ENCODE assay signal across 15 cellular contexts in genomic region chr13:28321751-28322150, GRCh38.
DNase-seq lines count a peak whose midpoint lies in the region; ATAC-seq and TF ChIP-seq lines count a peak whose summit lies in the region.
"Had no signal": no experiment of that assay in that cellular context is flagged by ENCODE, and none has a peak within 500 bp of the region (broad histone marks: within the 10 kb centered on the region; RNA-seq: fewer than 3 reads in every experiment).

No MANE protein-coding gene starts in this region.

- peaks cover 4% of the 10 kb centered on the region for H3K36me3 ChIP-seq in left ventricle myocardium inferior
- no peaks in the 10 kb centered on the region for H3K36me3 ChIP-seq in left lung
- no peaks in the 10 kb centered on the region for H3K36me3 ChIP-seq in HAP-1 (replicated peaks)

- peaks cover 33% of the 10 kb centered on the region for H3K4me1 Mint-ChIP-seq in mesothelial cell of epicardium

- no peaks in the 10 kb centered on the region for H3K9me3 Mint-ChIP-seq in mesothelial cell of epicardium
- H3K9me3 Mint-ChIP-seq: IgD-negative memory B cell had no signal

- peaks cover 4% of the 10 kb centered on the region for H3K27me3 Mint-ChIP-seq in mesothelial cell of epicardium (ENCODE audit: low read depth)
- H3K27me3 Mint-ChIP-seq: IgD-negative memory B cell had no signal

- H3K4me1 ChIP-seq in left ventricle myocardium inferior (peaks cover 82% of the 10 kb centered on the region), left lung (peaks cover 0 to 11% of the 10 kb centered on the region in 2 donors), HAP-1 (no peaks in the 10 kb centered on the region)
- H3K4me1 ChIP-seq: A549 had no signal

- no peak for ATAC-seq in left cardiac atrium
- no peak for ATAC-seq in left lung
- ATAC-seq: A549 had no signal

- H3K27ac Mint-ChIP-seq in mesothelial cell of epicardium, result peak overlapping the region; percentile 21
- H3K27ac Mint-ChIP-seq: IgD-negative memory B cell had no signal

- H3K9me3 ChIP-seq in left ventricle myocardium inferior (replicated peaks) (no peaks in the 10 kb centered on the region), left lung (no peaks in the 10 kb centered on the region), HAP-1 (no peaks in the 10 kb centered on the region)
- H3K9me3 ChIP-seq: A549 had no signal

- no peak overlapping the region for H3K4me3 Mint-ChIP-seq in mesothelial cell of epicardium
- H3K4me3 Mint-ChIP-seq: IgD-negative memory B cell had no signal

- intact Hi-C loops in left ventricle myocardium inferior (cut with micrococcal nuclease) (loop anchor here (5.0 kb wide), 1 partner anchor 316 kb away; no protein-coding TSS in a partner anchor), left cardiac atrium (cut with DNase I) (loop anchor here (5.0 to 10.0 kb wide), 2 partner anchors 316 to 473 kb away; no protein-coding TSS in a partner anchor), left lung (cut with DNase I) (loop anchor here in 1 of 2 donors (10.0 kb wide), 2 partner anchors 313 to 473 kb away; no protein-coding TSS in a partner anchor), head of caudate nucleus (cut with DNase I) (loop anchor here (10.0 kb wide), 1 partner anchor 313 kb away; no protein-coding TSS in a partner anchor)

- H3K27me3 ChIP-seq in left ventricle myocardium inferior (ENCODE audit: low read depth) (no peaks in the 10 kb centered on the region), left lung (no peaks in the 10 kb centered on the region), HAP-1 (ENCODE audit: low read depth) (no peaks in the 10 kb centered on the region)

- H3K4me3 ChIP-seq in left ventricle myocardium inferior (no peak overlapping the region), left lung (no peak overlapping the region), HAP-1 (no peak overlapping the region)
- H3K4me3 ChIP-seq: A549 had no signal

- DNase-seq in left ventricle myocardium inferior (no peak), left cardiac atrium (no peak), amniotic epithelial cell (ENCODE audit: low read depth) (peak; percentile 16), mesothelial cell of epicardium (ENCODE audit: low spot score in 2 of 2, unreplicated experiment in 2 of 2) (no peak), left lung (no peak), HAP-1 (ENCODE audit: low spot score in 2 of 2) (no peak), head of caudate nucleus (no peak)
- no peak for DNase-seq in stimulated activated CD4-positive, alpha-beta T cell treated with anti-CD3 and anti-CD28 coated beads, Interleukin-1b, Interleukin-23, amount 100 ng/mL, for 48 hours
- DNase-seq: NCI-H1105 treated with DMSO at 0.1 percent for 48 hours; NCI-H187 treated with DMSO at 0.1 percent for 48 hours; NK-92 treated with Interleukin-12 subunit alpha and Interleukin-12 subunit beta, amount 100 ng/mL, for 24 hours; OCI-M1 had no signal

- in situ Hi-C loops in HAP-1 (cut with MboI; ENCODE audit: low sequenced_read_pairs), result loop anchor here (5.0 to 25.0 kb wide), 3 partner anchors 321 to 1041 kb away; no protein-coding TSS in a partner anchor

- peak overlapping the region; percentile 54 for H3K27ac ChIP-seq in left ventricle myocardium inferior (replicated peaks)
- no peak overlapping the region for H3K27ac ChIP-seq in left lung
- H3K27ac ChIP-seq: A549, RWPE1 had no signal

- H3K36me3 Mint-ChIP-seq in mesothelial cell of epicardium, result no peaks in the 10 kb centered on the region
- H3K36me3 Mint-ChIP-seq: IgD-negative memory B cell had no signal

- TF ChIP-seq CTCF in left ventricle myocardium inferior (IDR thresholded peaks at IDR 0.05; ENCODE audit: borderline replicate concordance), result no peak
- no peak for TF ChIP-seq CTCF in mesothelial cell of epicardium (IDR thresholded peaks at IDR 0.05; ENCODE audit: unreplicated experiment)
- TF ChIP-seq CTCF in left lung (IDR thresholded peaks at IDR 0.05), result no peak
